12 cellular contexts compared by ENCODE assay signal in genomic region chr1:9449106-9449627, GRCh38.
DNase-seq lines count a peak whose midpoint lies in the region; ATAC-seq, FAIRE-seq and TF ChIP-seq lines count a peak whose summit lies in the region.
"Had no signal": no experiment of that assay in that cellular context is flagged by ENCODE, and none has a peak within 500 bp of the region (broad histone marks: within the 10 kb centered on the region; RNA-seq: fewer than 3 reads in every experiment).

No MANE protein-coding gene starts in this region.

- H3K27ac ChIP-seq in astrocyte (ENCODE audit: low read depth, low read length), result peak overlapping the region; percentile 71
- peak overlapping the region; percentile 82 to 96 (median 88) for H3K27ac ChIP-seq in gastrocnemius medialis

- H3K9me3 ChIP-seq in astrocyte (ENCODE audit: insufficient read depth, low read depth, low read length) (no peaks in the 10 kb centered on the region), gastrocnemius medialis (no peaks in the 10 kb centered on the region)

- H3K4me3 ChIP-seq in astrocyte (ENCODE audit: insufficient read depth, low read depth, low read length), result no peak overlapping the region
- peak overlapping the region; percentile 7 to 38 (median 32) for H3K4me3 ChIP-seq in gastrocnemius medialis

- H3K36me3 ChIP-seq in astrocyte (ENCODE audit: insufficient read depth, low read length), result no peaks in the 10 kb centered on the region
- no peaks in the 10 kb centered on the region for H3K36me3 ChIP-seq in gastrocnemius medialis

- FAIRE-seq in astrocyte (lab: Jason Lieb, UNC), result no peak

- in situ Hi-C loops in gastrocnemius medialis (cut with MboI; ENCODE audit: low sequenced_read_pairs in 4 of 4), result loop anchor here in 1 of 4 donors (10.0 kb wide), 1 partner anchor 74 kb away; no protein-coding TSS in a partner anchor

- peak overlapping the region; percentile 93 for H3K27ac Mint-ChIP-seq in astrocyte (ENCODE audit: unreplicated experiment)
- H3K27ac Mint-ChIP-seq: activated CD4-positive, alpha-beta T cell treated with anti-CD3 and anti-CD28 coated beads, Interleukin-2, amount 10 ng/mL, durations not matched to agents 24 days and 14 days; activated naive CD4-positive, alpha-beta T cell treated with anti-CD3 and anti-CD28 coated beads, Interleukin-2, amount 50 U/mL, for 24 hours had no signal

- no peak for TF ChIP-seq CTCF in astrocyte (IDR thresholded peaks at IDR 0.05; ENCODE audit: insufficient read depth, low read depth, low read length)
- TF ChIP-seq CTCF in gastrocnemius medialis (IDR thresholded peaks at IDR 0.05 in 4 of 5, conservative IDR thresholded peaks at IDR 0.05 in 1 of 5), result no peak

- no peaks in the 10 kb centered on the region for H3K27me3 ChIP-seq in astrocyte (ENCODE audit: insufficient read depth, low read length)
- H3K27me3 ChIP-seq in gastrocnemius medialis, result no peaks in the 10 kb centered on the region

- H4K20me1 ChIP-seq in astrocyte (ENCODE audit: insufficient read depth, low read length), result no peaks in the 10 kb centered on the region

- intact Hi-C loops in gastrocnemius medialis (cut with DNase I; ENCODE audit: low total_unique reads), result loop anchor here (2.0 to 5.0 kb wide), 4 partner anchors 72 to 322 kb away; partner anchors contain the start of gene GPR157

- TF ChIP-seq POLR2A in gastrocnemius medialis (IDR thresholded peaks at IDR 0.05), result no peak

- peaks cover 2% of the 10 kb centered on the region for H3K36me3 Mint-ChIP-seq in astrocyte (ENCODE audit: low read depth, unreplicated experiment)
- H3K36me3 Mint-ChIP-seq: activated naive CD4-positive, alpha-beta T cell treated with anti-CD3 and anti-CD28 coated beads, Interleukin-2, amount 50 U/mL, for 24 hours had no signal

- ATAC-seq in gastrocnemius medialis, result peak; percentile 77 to 84
- no peak for ATAC-seq in GM19351 (IDR thresholded peaks at IDR 0.05; ENCODE audit: unreplicated experiment)

- no peaks in the 10 kb centered on the region for H3K79me2 ChIP-seq in astrocyte (ENCODE audit: insufficient read depth, low read length)

- no peaks in the 10 kb centered on the region for H3K9me3 Mint-ChIP-seq in astrocyte (ENCODE audit: unreplicated experiment)
- H3K9me3 Mint-ChIP-seq: activated CD4-positive, alpha-beta T cell treated with anti-CD3 and anti-CD28 coated beads, Interleukin-2, amount 10 ng/mL, durations not matched to agents 24 days and 14 days; activated naive CD4-positive, alpha-beta T cell treated with anti-CD3 and anti-CD28 coated beads, Interleukin-2, amount 50 U/mL, for 24 hours; H9 had no signal

- H3K4me2 ChIP-seq in astrocyte (ENCODE audit: low read length), result peak overlapping the region; percentile 72

- DNase-seq in ELF-1 (ENCODE audit: low read depth, low spot score) (peak; percentile 72), astrocyte (ENCODE audit: low read depth) (peak; percentile 83), hepatic stellate cell (ENCODE audit: low spot score) (peak; percentile 73), gastrocnemius medialis (peak; percentile 79 to 90), activated T-cell treated with anti-CD3 and anti-CD28 coated beads for 4 hours (no peak), NCI-H226 (no peak)
- DNase-seq in activated CD8-positive, alpha-beta memory T cell treated with anti-CD3 and anti-CD28 coated beads for 24 hours, result no peak
- DNase-seq: activated CD4-positive, alpha-beta T cell treated with anti-CD3 and anti-CD28 coated beads, Interleukin-2, amount 10 ng/mL, durations not matched to agents 24 days and 14 days; H9; stimulated activated CD4-positive, alpha-beta T cell treated with anti-CD3 and anti-CD28 coated beads, Interleukin-4, amount 100 ng/mL, for 1 hour had no signal

- H3K9ac ChIP-seq in astrocyte (ENCODE audit: low read length), result peak overlapping the region; percentile 62

- H2AFZ ChIP-seq in astrocyte (ENCODE audit: low read depth, low read length), result no peak overlapping the region

- peaks cover 37% of the 10 kb centered on the region for H3K4me1 Mint-ChIP-seq in astrocyte (ENCODE audit: low read depth, unreplicated experiment)
- H3K4me1 Mint-ChIP-seq: activated CD4-positive, alpha-beta T cell treated with anti-CD3 and anti-CD28 coated beads, Interleukin-2, amount 10 ng/mL, durations not matched to agents 24 days and 14 days; activated naive CD4-positive, alpha-beta T cell treated with anti-CD3 and anti-CD28 coated beads, Interleukin-2, amount 50 U/mL, for 24 hours had no signal

- peaks cover 24% of the 10 kb centered on the region for H3K4me1 ChIP-seq in astrocyte (ENCODE audit: insufficient read depth, low read length)
- peaks cover 39 to 46% of the 10 kb centered on the region in 2 donors for H3K4me1 ChIP-seq in gastrocnemius medialis

- H3K4me3 Mint-ChIP-seq in astrocyte (ENCODE audit: unreplicated experiment), result no peak overlapping the region
- H3K4me3 Mint-ChIP-seq: activated CD4-positive, alpha-beta T cell treated with anti-CD3 and anti-CD28 coated beads, Interleukin-2, amount 10 ng/mL, durations not matched to agents 24 days and 14 days; activated naive CD4-positive, alpha-beta T cell treated with anti-CD3 and anti-CD28 coated beads, Interleukin-2, amount 50 U/mL, for 24 hours; H9 had no signal

- peaks cover 1% of the 10 kb centered on the region for H3K27me3 Mint-ChIP-seq in astrocyte (ENCODE audit: low read depth, unreplicated experiment)
- H3K27me3 Mint-ChIP-seq: activated naive CD4-positive, alpha-beta T cell treated with anti-CD3 and anti-CD28 coated beads, Interleukin-2, amount 50 U/mL, for 24 hours had no signal

Comparison
In these comparisons a context has a peak if more than half of its experiments do, and no peak if none do; other contexts are left out.
1. DNase-seq: peak in ELF-1 (single experiment), astrocyte (single experiment), hepatic stellate cell (single experiment) and gastrocnemius medialis (2 of 2); none in activated T-cell treated with anti-CD3 and anti-CD28 coated beads for 4 hours (single experiment), NCI-H226 (single experiment) and activated CD8-positive, alpha-beta memory T cell treated with anti-CD3 and anti-CD28 coated beads for 24 hours (single experiment).